In the genomic region with DNA sequence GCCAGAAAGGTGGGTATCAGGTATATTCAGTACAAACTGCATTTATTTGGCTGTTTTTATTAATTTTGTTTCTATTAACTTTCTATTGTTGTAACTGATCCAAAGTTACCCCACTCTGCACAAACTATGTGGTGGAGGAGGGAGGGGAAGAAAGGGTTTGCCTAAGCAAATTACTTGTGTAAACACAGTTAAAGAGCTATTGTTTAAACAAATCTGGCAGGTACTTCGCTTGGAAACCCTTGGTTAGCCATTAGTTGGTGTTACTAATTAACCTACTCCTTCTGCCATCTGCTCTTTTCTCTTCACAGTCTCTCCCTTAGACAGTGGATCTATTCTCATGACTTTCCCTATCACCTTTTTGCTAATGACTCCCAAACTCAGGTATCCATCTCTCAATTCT, we compare ENCODE assay signal across 1 cellular context.
TF ChIP-seq lines count a peak whose summit lies in the region.

No MANE protein-coding gene starts in this region.

TF ChIP-seq in HepG2, 621 proteins besides CTCF, POLR2A, EP300 and RAD21 (continued from another document and continues in another):
- TF ChIP-seq ZBTB4 (CRISPR knock-in tag; IDR thresholded peaks at IDR 0.05; ENCODE audit: borderline replicate concordance) (no peak), KLF16 (CRISPR knock-in tag; IDR thresholded peaks at IDR 0.05) (no peak), REPIN1 (CRISPR knock-in tag; IDR thresholded peaks at IDR 0.05; ENCODE audit: borderline replicate concordance, low read depth) (0 out of 2 replicates have a peak, but pooled peaks have one; percentile 62), ZNF281 (CRISPR knock-in tag; IDR thresholded peaks at IDR 0.05; ENCODE audit: borderline replicate concordance) (peak; percentile 63; the same call in 1 of the 2 replicates), PAWR (CRISPR knock-in tag; IDR thresholded peaks at IDR 0.05; ENCODE audit: borderline replicate concordance) (no peak), PHF21A (CRISPR knock-in tag; IDR thresholded peaks at IDR 0.05) (no peak), PCBP1 (IDR thresholded peaks at IDR 0.05; ENCODE audit: borderline replicate concordance, low read depth, low read length) (no peak), KLF15 (CRISPR knock-in tag; IDR thresholded peaks at IDR 0.05; ENCODE audit: borderline replicate concordance) (no peak), MIER3 (CRISPR knock-in tag; IDR thresholded peaks at IDR 0.05; ENCODE audit: borderline replicate concordance) (peak; percentile 43; the same call in 1 of the 2 replicates), FOXA3 (CRISPR knock-in tag; IDR thresholded peaks at IDR 0.05) (peak; percentile 92), POGZ (CRISPR knock-in tag; IDR thresholded peaks at IDR 0.05) (peak; percentile 66; the same call in 1 of the 2 replicates), KLF9 (CRISPR knock-in tag; IDR thresholded peaks at IDR 0.05; ENCODE audit: low read depth) (no peak), MXD3 (CRISPR knock-in tag; IDR thresholded peaks at IDR 0.05) (no peak), ZMYM4 (CRISPR knock-in tag; IDR thresholded peaks at IDR 0.05) (peak; percentile 77), MIXL1 (CRISPR knock-in tag; IDR thresholded peaks at IDR 0.05) (peak; percentile 99), HHEX (CRISPR knock-in tag; IDR thresholded peaks at IDR 0.05) (peak; percentile 96), CREB1 (IDR thresholded peaks at IDR 0.05) (no peak), CREB1 (CRISPR knock-in tag; IDR thresholded peaks at IDR 0.05) (0 out of 2 replicates have a peak, but pooled peaks have one; percentile 41), ZNF331 (CRISPR knock-in tag; IDR thresholded peaks at IDR 0.05) (no peak), ZNF414 (CRISPR knock-in tag; IDR thresholded peaks at IDR 0.05) (no peak), SOX5 (CRISPR knock-in tag; IDR thresholded peaks at IDR 0.05; ENCODE audit: borderline replicate concordance) (peak; percentile 97), SMC3 (IDR thresholded peaks at IDR 0.05; ENCODE audit: low read length) (no peak), MTA1 (CRISPR knock-in tag; IDR thresholded peaks at IDR 0.05; ENCODE audit: borderline replicate concordance) (no peak), NAIF1 (CRISPR knock-in tag; IDR thresholded peaks at IDR 0.05; ENCODE audit: borderline replicate concordance) (no peak), JARID2 (CRISPR knock-in tag; IDR thresholded peaks at IDR 0.05; ENCODE audit: insufficient replicate concordance) (no peak), ZNF678 (CRISPR knock-in tag; IDR thresholded peaks at IDR 0.05) (no peak), TP53 (CRISPR knock-in tag; conservative IDR thresholded peaks at IDR 0.05) (no peak), XBP1 (CRISPR knock-in tag; IDR thresholded peaks at IDR 0.05) (no peak), IRF1 (CRISPR knock-in tag; IDR thresholded peaks at IDR 0.05; ENCODE audit: low read depth) (no peak), MLXIP (CRISPR knock-in tag; IDR thresholded peaks at IDR 0.05; ENCODE audit: borderline replicate concordance) (no peak), ZNF615 (CRISPR knock-in tag; IDR thresholded peaks at IDR 0.05; ENCODE audit: borderline replicate concordance) (no peak), ZBTB7B (CRISPR knock-in tag; IDR thresholded peaks at IDR 0.05) (no peak), HNRNPUL1 (IDR thresholded peaks at IDR 0.05; ENCODE audit: low read depth, low read length) (peak; percentile 86), SAFB2 (CRISPR knock-in tag; IDR thresholded peaks at IDR 0.05; ENCODE audit: borderline replicate concordance, low read depth) (no peak)
- TF ChIP-seq, protein P1, sequence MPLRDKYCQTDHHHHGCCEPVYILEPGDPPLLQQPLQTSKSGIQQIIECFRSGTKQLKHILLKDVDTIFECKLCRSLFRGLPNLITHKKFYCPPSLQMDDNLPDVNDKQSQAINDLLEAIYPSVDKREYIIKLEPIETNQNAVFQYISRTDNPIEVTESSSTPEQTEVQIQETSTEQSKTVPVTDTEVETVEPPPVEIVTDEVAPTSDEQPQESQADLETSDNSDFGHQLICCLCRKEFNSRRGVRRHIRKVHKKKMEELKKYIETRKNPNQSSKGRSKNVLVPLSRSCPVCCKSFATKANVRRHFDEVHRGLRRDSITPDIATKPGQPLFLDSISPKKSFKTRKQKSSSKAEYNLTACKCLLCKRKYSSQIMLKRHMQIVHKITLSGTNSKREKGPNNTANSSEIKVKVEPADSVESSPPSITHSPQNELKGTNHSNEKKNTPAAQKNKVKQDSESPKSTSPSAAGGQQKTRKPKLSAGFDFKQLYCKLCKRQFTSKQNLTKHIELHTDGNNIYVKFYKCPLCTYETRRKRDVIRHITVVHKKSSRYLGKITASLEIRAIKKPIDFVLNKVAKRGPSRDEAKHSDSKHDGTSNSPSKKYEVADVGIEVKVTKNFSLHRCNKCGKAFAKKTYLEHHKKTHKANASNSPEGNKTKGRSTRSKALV (CRISPR knock-in tag; IDR thresholded peaks at IDR 0.05), result no peak
- TF ChIP-seq, protein P2, sequence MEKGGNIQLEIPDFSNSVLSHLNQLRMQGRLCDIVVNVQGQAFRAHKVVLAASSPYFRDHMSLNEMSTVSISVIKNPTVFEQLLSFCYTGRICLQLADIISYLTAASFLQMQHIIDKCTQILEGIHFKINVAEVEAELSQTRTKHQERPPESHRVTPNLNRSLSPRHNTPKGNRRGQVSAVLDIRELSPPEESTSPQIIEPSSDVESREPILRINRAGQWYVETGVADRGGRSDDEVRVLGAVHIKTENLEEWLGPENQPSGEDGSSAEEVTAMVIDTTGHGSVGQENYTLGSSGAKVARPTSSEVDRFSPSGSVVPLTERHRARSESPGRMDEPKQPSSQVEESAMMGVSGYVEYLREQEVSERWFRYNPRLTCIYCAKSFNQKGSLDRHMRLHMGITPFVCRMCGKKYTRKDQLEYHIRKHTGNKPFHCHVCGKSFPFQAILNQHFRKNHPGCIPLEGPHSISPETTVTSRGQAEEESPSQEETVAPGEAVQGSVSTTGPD (CRISPR knock-in tag; IDR thresholded peaks at IDR 0.05), result no peak
- TF ChIP-seq, protein P3, sequence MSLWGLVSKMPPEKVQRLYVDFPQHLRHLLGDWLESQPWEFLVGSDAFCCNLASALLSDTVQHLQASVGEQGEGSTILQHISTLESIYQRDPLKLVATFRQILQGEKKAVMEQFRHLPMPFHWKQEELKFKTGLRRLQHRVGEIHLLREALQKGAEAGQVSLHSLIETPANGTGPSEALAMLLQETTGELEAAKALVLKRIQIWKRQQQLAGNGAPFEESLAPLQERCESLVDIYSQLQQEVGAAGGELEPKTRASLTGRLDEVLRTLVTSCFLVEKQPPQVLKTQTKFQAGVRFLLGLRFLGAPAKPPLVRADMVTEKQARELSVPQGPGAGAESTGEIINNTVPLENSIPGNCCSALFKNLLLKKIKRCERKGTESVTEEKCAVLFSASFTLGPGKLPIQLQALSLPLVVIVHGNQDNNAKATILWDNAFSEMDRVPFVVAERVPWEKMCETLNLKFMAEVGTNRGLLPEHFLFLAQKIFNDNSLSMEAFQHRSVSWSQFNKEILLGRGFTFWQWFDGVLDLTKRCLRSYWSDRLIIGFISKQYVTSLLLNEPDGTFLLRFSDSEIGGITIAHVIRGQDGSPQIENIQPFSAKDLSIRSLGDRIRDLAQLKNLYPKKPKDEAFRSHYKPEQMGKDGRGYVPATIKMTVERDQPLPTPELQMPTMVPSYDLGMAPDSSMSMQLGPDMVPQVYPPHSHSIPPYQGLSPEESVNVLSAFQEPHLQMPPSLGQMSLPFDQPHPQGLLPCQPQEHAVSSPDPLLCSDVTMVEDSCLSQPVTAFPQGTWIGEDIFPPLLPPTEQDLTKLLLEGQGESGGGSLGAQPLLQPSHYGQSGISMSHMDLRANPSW (CRISPR knock-in tag; IDR thresholded peaks at IDR 0.05; ENCODE audit: borderline replicate concordance), result 0 out of 2 replicates have a peak, but pooled peaks have one; percentile 69
- TF ChIP-seq, protein P4, sequence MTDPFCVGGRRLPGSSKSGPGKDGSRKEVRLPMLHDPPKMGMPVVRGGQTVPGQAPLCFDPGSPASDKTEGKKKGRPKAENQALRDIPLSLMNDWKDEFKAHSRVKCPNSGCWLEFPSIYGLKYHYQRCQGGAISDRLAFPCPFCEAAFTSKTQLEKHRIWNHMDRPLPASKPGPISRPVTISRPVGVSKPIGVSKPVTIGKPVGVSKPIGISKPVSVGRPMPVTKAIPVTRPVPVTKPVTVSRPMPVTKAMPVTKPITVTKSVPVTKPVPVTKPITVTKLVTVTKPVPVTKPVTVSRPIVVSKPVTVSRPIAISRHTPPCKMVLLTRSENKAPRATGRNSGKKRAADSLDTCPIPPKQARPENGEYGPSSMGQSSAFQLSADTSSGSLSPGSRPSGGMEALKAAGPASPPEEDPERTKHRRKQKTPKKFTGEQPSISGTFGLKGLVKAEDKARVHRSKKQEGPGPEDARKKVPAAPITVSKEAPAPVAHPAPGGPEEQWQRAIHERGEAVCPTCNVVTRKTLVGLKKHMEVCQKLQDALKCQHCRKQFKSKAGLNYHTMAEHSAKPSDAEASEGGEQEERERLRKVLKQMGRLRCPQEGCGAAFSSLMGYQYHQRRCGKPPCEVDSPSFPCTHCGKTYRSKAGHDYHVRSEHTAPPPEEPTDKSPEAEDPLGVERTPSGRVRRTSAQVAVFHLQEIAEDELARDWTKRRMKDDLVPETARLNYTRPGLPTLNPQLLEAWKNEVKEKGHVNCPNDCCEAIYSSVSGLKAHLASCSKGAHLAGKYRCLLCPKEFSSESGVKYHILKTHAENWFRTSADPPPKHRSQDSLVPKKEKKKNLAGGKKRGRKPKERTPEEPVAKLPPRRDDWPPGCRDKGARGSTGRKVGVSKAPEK (CRISPR knock-in tag; IDR thresholded peaks at IDR 0.05; ENCODE audit: borderline replicate concordance), result peak; percentile 46; the same call in 1 of the 2 replicates
